ENCODE assay signal across 17 cellular contexts in the genomic region with DNA sequence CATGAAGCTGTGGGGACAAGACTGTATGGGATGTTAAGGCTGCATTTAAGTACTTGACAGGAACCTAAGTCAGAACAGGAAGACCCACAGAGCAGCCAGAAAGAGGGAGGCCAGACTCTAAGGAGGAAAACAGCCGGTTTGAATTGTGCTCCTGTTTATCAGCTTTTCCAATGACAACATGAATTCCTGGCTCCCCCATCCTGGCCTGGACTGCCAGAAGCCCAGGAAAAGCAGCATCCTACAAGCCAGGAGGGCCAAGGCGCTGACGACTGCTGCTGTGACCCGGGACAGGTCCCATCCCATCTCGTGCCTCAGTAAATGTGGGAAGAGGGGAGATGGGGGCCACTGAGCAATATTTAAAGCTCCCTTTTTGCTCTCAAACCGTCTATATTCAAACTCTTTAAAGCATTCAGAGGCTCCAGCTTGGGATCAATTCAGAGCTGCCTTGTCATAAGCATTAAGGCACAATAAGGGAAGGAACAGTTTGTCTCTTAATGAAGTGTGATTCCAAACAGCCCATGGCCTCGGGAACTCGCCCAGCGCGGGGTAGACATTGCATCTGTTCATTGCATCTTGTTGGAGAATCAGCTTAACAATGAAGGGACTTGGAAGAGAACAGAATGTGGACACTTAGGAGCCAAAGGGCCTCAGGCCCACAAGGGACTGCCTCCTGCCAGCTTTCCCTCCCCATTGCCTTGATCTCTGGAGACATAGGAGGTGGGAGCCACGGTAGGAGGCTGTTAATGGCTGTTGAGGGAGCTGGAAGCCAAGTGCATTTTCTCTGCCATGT. TPM values are rescaled to one million over a fixed set of nuclear protein-coding genes. Genes with fewer than 3 reads are reported as not detected.
A peak's percentile ranks its signal among the peaks of the same experiment; 100 is the strongest.
DNase-seq lines count a peak whose midpoint lies in the region; ATAC-seq and TF ChIP-seq lines count a peak whose summit lies in the region.
"Had no signal": no experiment of that assay in that cellular context is flagged by ENCODE, and none has a peak within 500 bp of the region (broad histone marks: within the 10 kb centered on the region; RNA-seq: fewer than 3 reads in every experiment).

No MANE protein-coding gene starts in this region.

- WGBS in body of pancreas, 2 donors: 48 to 51% methylated on average over 11 of the region's 11 CpGs
- 36 to 37% methylated on average over 11 of the region's 11 CpGs for WGBS in tibial nerve, 2 donors

- H3K27me3 ChIP-seq in body of pancreas: no peaks in the 10 kb centered on the region
- no peaks in the 10 kb centered on the region for H3K27me3 ChIP-seq in tibial nerve

- TF ChIP-seq CTCF in body of pancreas (IDR thresholded peaks at IDR 0.05) (no peak), tibial nerve (IDR thresholded peaks at IDR 0.05) (no peak)

- no peaks in the 10 kb centered on the region for H3K36me3 ChIP-seq in body of pancreas (replicated peaks in 1 of 2; ENCODE audit: insufficient read depth in 1 of 2, low read depth in 2 of 2)
- peaks cover 0 to 18% (median 0%) of the 10 kb centered on the region in 3 donors for H3K36me3 ChIP-seq in tibial nerve

- H3K27ac ChIP-seq in body of pancreas (no peak overlapping the region), tibial nerve (peak overlapping the region in 2 of 4 donors; percentile 26 to 80)

- intact Hi-C loops in body of pancreas (cut with DNase I): no loop called here

- DNase-seq in body of pancreas: peak in 2 of 4 donors; percentile 21 to 22
- DNase-seq in globus pallidus (ENCODE audit: low spot score): peak; percentile 35
- DNase-seq in midbrain (lab: John Stamatoyannopoulos, UW): peak; percentile 55
- DNase-seq in tibial nerve (ENCODE audit: low spot score in 2 of 2): peak; percentile 59 to 64
- DNase-seq in activated CD8-positive, alpha-beta memory T cell treated with anti-CD3 and anti-CD28 coated beads for 24 hours: no peak
- no peak for DNase-seq in NCI-H1092 (lab: John Stamatoyannopoulos, UW)
- DNase-seq: activated CD4-positive, alpha-beta T cell treated with anti-CD3 and anti-CD28 coated beads for 4 hours; activated CD8-positive, alpha-beta memory T cell treated with anti-CD3 and anti-CD28 coated beads, Interleukin-2, amount 50 U/mL, for 4 hours; activated effector memory CD4-positive, alpha-beta T cell treated with Interleukin-2 at 50 U/mL for 16 hours; activated naive CD8-positive, alpha-beta T cell treated with anti-CD3 and anti-CD28 coated beads, Interleukin-2, amount 50 U/mL, for 24 hours; effector CD4-positive, alpha-beta T cell; GOT3; islet precursor cell had no signal

- peak in 1 of 2 donors; percentile 46 for TF ChIP-seq EP300 in tibial nerve (IDR thresholded peaks at IDR 0.05)

- peak; percentile 52 for ATAC-seq in body of pancreas
- ATAC-seq in HG03520 (IDR thresholded peaks at IDR 0.05; ENCODE audit: unreplicated experiment): no peak
- ATAC-seq in GM21526 (IDR thresholded peaks at IDR 0.05; ENCODE audit: low FRiP score, unreplicated experiment): no peak
- ATAC-seq: activated naive CD8-positive, alpha-beta T cell treated with anti-CD3 and anti-CD28 coated beads, Interleukin-2, amount 50 U/mL, for 24 hours had no signal

- H3K4me3 ChIP-seq in body of pancreas (no peak overlapping the region), tibial nerve (no peak overlapping the region)
- H3K4me3 ChIP-seq: thoracic aorta had no signal

- no peaks in the 10 kb centered on the region for H3K9me3 ChIP-seq in body of pancreas
- no peaks in the 10 kb centered on the region for H3K9me3 ChIP-seq in tibial nerve
- H3K9me3 ChIP-seq: thoracic aorta had no signal

- no peaks in the 10 kb centered on the region for H3K4me1 ChIP-seq in body of pancreas
- H3K4me1 ChIP-seq in tibial nerve: peaks cover 0 to 22% (median 0%) of the 10 kb centered on the region in 4 donors

- no peak for TF ChIP-seq POLR2A in body of pancreas (IDR thresholded peaks at IDR 0.05)
- TF ChIP-seq POLR2A in tibial nerve (IDR thresholded peaks at IDR 0.05): no peak

RNA-seq across cellular contexts. Expression of a gene that starts 49.6 kb away (rescaled TPM):
- total RNA-seq in body of pancreas (1 to 10 TPM; 5.3 to 5.7 TPM), tibial nerve (10 to 100 TPM in 3 of 4 donors, 1 to 10 TPM in 1; 7.1 to 23.2 (median 18.8) TPM)
- total RNA-seq: fibroblast of lung had no signal

Comparison
In these comparisons a context has a peak if more than half of its experiments do, and no peak if none do; other contexts are left out.
1. DNase-seq: peak in globus pallidus (single experiment), midbrain (single experiment) and tibial nerve (2 of 2); none in activated CD8-positive, alpha-beta memory T cell treated with anti-CD3 and anti-CD28 coated beads for 24 hours (single experiment) and NCI-H1092 (single experiment).